In the genomic region with DNA sequence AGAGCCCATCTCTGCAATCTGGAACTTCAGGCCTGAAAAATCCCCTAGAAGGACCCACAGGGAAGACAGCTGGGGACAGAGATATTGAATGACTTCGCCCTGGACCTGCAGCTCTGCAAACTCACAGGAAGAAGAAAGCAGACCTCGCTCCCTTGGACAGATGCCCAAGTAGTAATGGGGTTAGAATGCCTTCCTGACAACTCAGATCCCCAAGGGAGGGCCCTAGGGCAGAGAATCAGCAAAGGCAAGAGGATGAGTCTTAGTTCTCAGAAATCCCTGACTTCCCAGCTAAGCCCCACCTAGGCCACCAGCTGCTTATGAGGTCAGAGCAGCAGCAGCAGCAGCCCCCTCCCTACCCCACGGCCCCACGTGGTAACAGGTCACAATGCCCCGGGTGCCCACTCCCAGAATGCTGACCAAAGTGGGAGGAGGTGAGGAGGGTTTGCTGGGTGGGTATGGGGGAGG, we compare ENCODE assay signal across 10 cellular contexts. TPM values are rescaled to one million over a fixed set of nuclear protein-coding genes. Genes with fewer than 3 reads are reported as not detected.
DNase-seq lines count a peak whose midpoint lies in the region; ATAC-seq and TF ChIP-seq lines count a peak whose summit lies in the region.
"Had no signal": no experiment of that assay in that cellular context is flagged by ENCODE, and none has a peak within 500 bp of the region (broad histone marks: within the 10 kb centered on the region; RNA-seq: fewer than 3 reads in every experiment).

A gene with protein sequence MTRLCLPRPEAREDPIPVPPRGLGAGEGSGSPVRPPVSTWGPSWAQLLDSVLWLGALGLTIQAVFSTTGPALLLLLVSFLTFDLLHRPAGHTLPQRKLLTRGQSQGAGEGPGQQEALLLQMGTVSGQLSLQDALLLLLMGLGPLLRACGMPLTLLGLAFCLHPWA (plus strand): TSS at position 401 of the 465 bp plus-strand sequence. CDS start 198 bp downstream, outside the sequence.

- peak within 1 kb of the TSS; percentile 76 for H3K4me2 ChIP-seq in GM23248 (ENCODE audit: unreplicated experiment)
- H3K4me2 ChIP-seq in fibroblast of lung (ENCODE audit: extremely low read depth, insufficient read depth, low read length) = peak within 1 kb of the TSS; percentile 42

- H3K9ac ChIP-seq in GM23248 (peak within 1 kb of the TSS; percentile 8), fibroblast of lung (ENCODE audit: insufficient read depth, low read length) (peak within 1 kb of the TSS; percentile 41)

- H3K9me3 ChIP-seq in GM23248 (ENCODE audit: low read depth) (peaks cover 3% of the 10 kb centered on the region), fibroblast of lung (ENCODE audit: control insufficient read depth, insufficient read depth, low read depth, low read length) (no peaks in the 10 kb centered on the region)

- H3K36me3 ChIP-seq in GM23248 (ENCODE audit: low read depth) (no peaks in the 10 kb centered on the region), fibroblast of lung (ENCODE audit: control insufficient read depth, insufficient read depth, low read length) (no peaks in the 10 kb centered on the region)

- no peaks in the 10 kb centered on the region for H3K9me2 ChIP-seq in GM23248 (ENCODE audit: insufficient read depth)

- peaks cover 13% of the 10 kb centered on the region for H3K4me1 ChIP-seq in GM23248 (ENCODE audit: insufficient read depth)
- H3K4me1 ChIP-seq in fibroblast of lung (ENCODE audit: control insufficient read depth, extremely low read depth, insufficient read depth, low read length) = peaks cover 18% of the 10 kb centered on the region

- TF ChIP-seq CTCF in RWPE1 (conservative IDR thresholded peaks at IDR 0.05; ENCODE audit: low read depth) (no peak), fibroblast of lung (conservative IDR thresholded peaks at IDR 0.05 in 1 of 2, IDR thresholded peaks at IDR 0.05 in 1 of 2; ENCODE audit: low read depth in 1 of 2, low read length in 2 of 2) (no peak), GM13977 (IDR thresholded peaks at IDR 0.05; ENCODE audit: extremely low read depth, insufficient read depth, missing control alignments) (no peak)

- 0 to 3% methylated on average over 5 of the region's 5 CpGs for WGBS in GM23248 (ENCODE audit: low coverage in 1 of 2, low lambda C conversion rate in 2 of 2, missing lambda C conversion rate in 2 of 2), 2 experiments

- H3K79me2 ChIP-seq in GM23248 (ENCODE audit: insufficient read depth) (no peaks in the 10 kb centered on the region), fibroblast of lung (ENCODE audit: control insufficient read depth, insufficient read depth, low read length) (no peaks in the 10 kb centered on the region)

- POLR2A ChIA-PET in RWPE1 (lab: Yijun Ruan, JAX; ENCODE audit: low non-redundant PET) = no interaction called here

- in situ Hi-C loops in GM23248 (cut with MboI) = no loop called here
- in situ Hi-C loops in GM13977 (cut with MboI; ENCODE audit: low pct_unique_long_range_greater_than_20kb, low sequenced_read_pairs, unreplicated experiment) = no loop called here

- H4K20me1 ChIP-seq in GM23248 (ENCODE audit: insufficient read depth) (no peaks in the 10 kb centered on the region), fibroblast of lung (ENCODE audit: control insufficient read depth, extremely low read depth, insufficient read depth, low read length) (no peaks in the 10 kb centered on the region)

- H3K4me3 ChIP-seq in GM23248 = 0 out of 2 replicates have a peak within 1 kb of the TSS, but pooled peaks have one; percentile 19
- no peak within 1 kb of the TSS for H3K4me3 ChIP-seq in fibroblast of lung (replicated peaks in 1 of 4; ENCODE audit: control extremely low read depth in 1 of 4, insufficient read depth in 1 of 4, low read depth in 3 of 4, low read length in 4 of 4)

- H2AFZ ChIP-seq in GM23248 = no peak within 1 kb of the TSS
- no peak within 1 kb of the TSS for H2AFZ ChIP-seq in fibroblast of lung (ENCODE audit: low read length)

- H3K27ac ChIP-seq in GM23248 (peak within 1 kb of the TSS; percentile 23), RWPE1 (peak within 1 kb of the TSS; percentile 39), fibroblast of lung (ENCODE audit: insufficient read depth, low read length) (peak within 1 kb of the TSS; percentile 81)

- ATAC-seq in sciatic nerve = peak; percentile 81
- ATAC-seq in GM19035 (IDR thresholded peaks at IDR 0.05; ENCODE audit: unreplicated experiment) = no peak

- H3K27me3 ChIP-seq in GM23248 (replicated peaks; ENCODE audit: insufficient read depth) (0 out of 2 replicates have a peak, but pooled peaks cover 3% of the 10 kb centered on the region), fibroblast of lung (ENCODE audit: control insufficient read depth, insufficient read depth, low read length) (no peaks in the 10 kb centered on the region)

- DNase-seq in GM23248 (peak; percentile 99), RWPE1 (ENCODE audit: low spot score) (peak; percentile 93), fibroblast of lung (ENCODE audit: low read depth in 2 of 2) (peak; percentile 96), sciatic nerve (ENCODE audit: low spot score) (no peak), GM19240 (ENCODE audit: insufficient read length, low spot score) (no peak), GM13977 (ENCODE audit: low spot score) (no peak)
- DNase-seq in activated CD4-positive, alpha-beta T cell treated with anti-CD3 and anti-CD28 coated beads for 4 hours = no peak
- DNase-seq: NCI-H1694 treated with DMSO at 0.1 percent for 48 hours had no signal

- intact Hi-C loops in sciatic nerve (cut with DNase I) = no loop called here

- no peaks in the 10 kb centered on the region for H3F3A ChIP-seq in GM23248 (ENCODE audit: insufficient read depth)

- CTCF ChIA-PET in RWPE1 (lab: Yijun Ruan, JAX) = no interaction called here

RNA-seq across cellular contexts. Expression of the gene that starts here (rescaled TPM):
- total RNA-seq in GM23248 (2014; rRNA removed; shearing (Covaris generic)) = not detected in 2 replicates
- polyA plus RNA-seq in GM23248 (2016; fragmentation: Nextera tagmentation; extraction: Ambion mirVana) (not detected in 2 replicates), fibroblast of lung (0.36 and 0.57 TPM in 2 replicates)
- total RNA-seq in fibroblast of lung (not detected in 2 replicates), sciatic nerve (not detected)
- 0.60 and 1.4 TPM in 2 replicates for polyA plus RNA-seq in fibroblast of lung (2012)
- polyA minus RNA-seq in fibroblast of lung (ENCODE audit: low replicate concordance) = 2.1 TPM in 1 of 2 replicates, not detected in the other
- total RNA-seq: lung microvascular endothelial cell had no signal

Comparison
In these comparisons a context has a peak if more than half of its experiments do, and no peak if none do; other contexts are left out.
1. Peak in DNase-seq, H3K4me3 ChIP-seq, H3K27ac ChIP-seq, H3K9ac ChIP-seq and H3K4me2 ChIP-seq in GM23248; RNA of the gene not detected or under 1 TPM.
2. Peak in ATAC-seq in sciatic nerve; RNA of the gene not detected or under 1 TPM.
3. DNase-seq: peak in RWPE1 (single experiment) and fibroblast of lung (2 of 2); none in sciatic nerve (single experiment), GM19240 (single experiment), activated CD4-positive, alpha-beta T cell treated with anti-CD3 and anti-CD28 coated beads for 4 hours (0 of 2) and GM13977 (single experiment).
4. H3K27ac ChIP-seq: peak in every context shown above with its lines; median percentile 81 in fibroblast of lung; 39 in RWPE1; 23 in GM23248.